In genomic region chr20:44909872-44910689, GRCh38 we compare ENCODE assay signal across 1 cellular context.
TF ChIP-seq lines count a peak whose summit lies in the region.

TSS of gene PABPC1L (plus strand) at chr20:44910060. CDS start at chr20:44910144, 84 bp downstream.

TF ChIP-seq in GM12878, 131 proteins besides CTCF, POLR2A, EP300 and RAD21 (continued from another document):
- TF ChIP-seq ZBTB4 (CRISPR knock-in tag; IDR thresholded peaks at IDR 0.05) (no peak), HDAC6 (IDR thresholded peaks at IDR 0.05; ENCODE audit: unreplicated experiment) (no peak), MLLT1 (IDR thresholded peaks at IDR 0.05) (no peak), EGR1 (IDR thresholded peaks at IDR 0.05; ENCODE audit: borderline replicate concordance in 1 of 2, low read depth in 2 of 2, low read length in 2 of 2) (peak in 1 of 2 experiments; percentile 99; a peak in 2 of 3 replicates), CHD4 (IDR thresholded peaks at IDR 0.05) (no peak), NFYA (IDR thresholded peaks at IDR 0.05; ENCODE audit: borderline replicate concordance, low read depth, low read length) (no peak), ATF7 (IDR thresholded peaks at IDR 0.05; ENCODE audit: low read depth) (no peak), ZNF207 (IDR thresholded peaks at IDR 0.05; ENCODE audit: borderline replicate concordance) (no peak), YBX1 (IDR thresholded peaks at IDR 0.05) (no peak), FOS (IDR thresholded peaks at IDR 0.05; ENCODE audit: borderline replicate concordance, extremely low read depth, insufficient read length) (no peak), ZNF217 (IDR thresholded peaks at IDR 0.05) (no peak), HDGF (IDR thresholded peaks at IDR 0.05) (no peak)
